1 cellular context compared by ENCODE assay signal in genomic region chr1:36123357-36123756, GRCh38.
TF ChIP-seq lines count a peak whose summit lies in the region.

No MANE protein-coding gene starts in this region.

TF ChIP-seq in GM12878, 131 proteins besides CTCF, POLR2A, EP300 and RAD21 (continued from another document and continues in another):
- TF ChIP-seq, protein P1, sequence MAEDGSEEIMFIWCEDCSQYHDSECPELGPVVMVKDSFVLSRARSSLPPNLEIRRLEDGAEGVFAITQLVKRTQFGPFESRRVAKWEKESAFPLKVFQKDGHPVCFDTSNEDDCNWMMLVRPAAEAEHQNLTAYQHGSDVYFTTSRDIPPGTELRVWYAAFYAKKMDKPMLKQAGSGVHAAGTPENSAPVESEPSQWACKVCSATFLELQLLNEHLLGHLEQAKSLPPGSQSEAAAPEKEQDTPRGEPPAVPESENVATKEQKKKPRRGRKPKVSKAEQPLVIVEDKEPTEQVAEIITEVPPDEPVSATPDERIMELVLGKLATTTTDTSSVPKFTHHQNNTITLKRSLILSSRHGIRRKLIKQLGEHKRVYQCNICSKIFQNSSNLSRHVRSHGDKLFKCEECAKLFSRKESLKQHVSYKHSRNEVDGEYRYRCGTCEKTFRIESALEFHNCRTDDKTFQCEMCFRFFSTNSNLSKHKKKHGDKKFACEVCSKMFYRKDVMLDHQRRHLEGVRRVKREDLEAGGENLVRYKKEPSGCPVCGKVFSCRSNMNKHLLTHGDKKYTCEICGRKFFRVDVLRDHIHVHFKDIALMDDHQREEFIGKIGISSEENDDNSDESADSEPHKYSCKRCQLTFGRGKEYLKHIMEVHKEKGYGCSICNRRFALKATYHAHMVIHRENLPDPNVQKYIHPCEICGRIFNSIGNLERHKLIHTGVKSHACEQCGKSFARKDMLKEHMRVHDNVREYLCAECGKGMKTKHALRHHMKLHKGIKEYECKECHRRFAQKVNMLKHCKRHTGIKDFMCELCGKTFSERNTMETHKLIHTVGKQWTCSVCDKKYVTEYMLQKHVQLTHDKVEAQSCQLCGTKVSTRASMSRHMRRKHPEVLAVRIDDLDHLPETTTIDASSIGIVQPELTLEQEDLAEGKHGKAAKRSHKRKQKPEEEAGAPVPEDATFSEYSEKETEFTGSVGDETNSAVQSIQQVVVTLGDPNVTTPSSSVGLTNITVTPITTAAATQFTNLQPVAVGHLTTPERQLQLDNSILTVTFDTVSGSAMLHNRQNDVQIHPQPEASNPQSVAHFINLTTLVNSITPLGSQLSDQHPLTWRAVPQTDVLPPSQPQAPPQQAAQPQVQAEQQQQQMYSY (CRISPR knock-in tag; IDR thresholded peaks at IDR 0.05), result no peak
- no peak for TF ChIP-seq BCL11A (IDR thresholded peaks at IDR 0.05; ENCODE audit: low read depth, low read length)
- no peak for TF ChIP-seq NRF1 (conservative IDR thresholded peaks at IDR 0.05; ENCODE audit: low read depth, low read length)
- TF ChIP-seq BMI1 (IDR thresholded peaks at IDR 0.05; ENCODE audit: borderline replicate concordance), result no peak
- no peak for TF ChIP-seq BCL3 (IDR thresholded peaks at IDR 0.05; ENCODE audit: borderline replicate concordance, insufficient read depth, low read depth, low read length, poor library complexity, severe bottlenecking)
- TF ChIP-seq TBL1XR1 (IDR thresholded peaks at IDR 0.05; ENCODE audit: low read depth, low read length), result no peak
- no peak for TF ChIP-seq SIN3A (IDR thresholded peaks at IDR 0.05; ENCODE audit: low read depth, low read length)
- no peak for TF ChIP-seq MEF2A (IDR thresholded peaks at IDR 0.05; ENCODE audit: insufficient read depth, low read depth, low read length)
- TF ChIP-seq, protein P2, sequence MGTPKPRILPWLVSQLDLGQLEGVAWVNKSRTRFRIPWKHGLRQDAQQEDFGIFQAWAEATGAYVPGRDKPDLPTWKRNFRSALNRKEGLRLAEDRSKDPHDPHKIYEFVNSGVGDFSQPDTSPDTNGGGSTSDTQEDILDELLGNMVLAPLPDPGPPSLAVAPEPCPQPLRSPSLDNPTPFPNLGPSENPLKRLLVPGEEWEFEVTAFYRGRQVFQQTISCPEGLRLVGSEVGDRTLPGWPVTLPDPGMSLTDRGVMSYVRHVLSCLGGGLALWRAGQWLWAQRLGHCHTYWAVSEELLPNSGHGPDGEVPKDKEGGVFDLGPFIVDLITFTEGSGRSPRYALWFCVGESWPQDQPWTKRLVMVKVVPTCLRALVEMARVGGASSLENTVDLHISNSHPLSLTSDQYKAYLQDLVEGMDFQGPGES (IDR thresholded peaks at IDR 0.05), result no peak
- no peak for TF ChIP-seq SREBF1 (IDR thresholded peaks at IDR 0.05; ENCODE audit: low read length)
- TF ChIP-seq SIX5 (IDR thresholded peaks at IDR 0.05; ENCODE audit: low read depth, low read length, severe bottlenecking), result no peak
- no peak for TF ChIP-seq ZNF687 (IDR thresholded peaks at IDR 0.05)
- TF ChIP-seq, protein P3, sequence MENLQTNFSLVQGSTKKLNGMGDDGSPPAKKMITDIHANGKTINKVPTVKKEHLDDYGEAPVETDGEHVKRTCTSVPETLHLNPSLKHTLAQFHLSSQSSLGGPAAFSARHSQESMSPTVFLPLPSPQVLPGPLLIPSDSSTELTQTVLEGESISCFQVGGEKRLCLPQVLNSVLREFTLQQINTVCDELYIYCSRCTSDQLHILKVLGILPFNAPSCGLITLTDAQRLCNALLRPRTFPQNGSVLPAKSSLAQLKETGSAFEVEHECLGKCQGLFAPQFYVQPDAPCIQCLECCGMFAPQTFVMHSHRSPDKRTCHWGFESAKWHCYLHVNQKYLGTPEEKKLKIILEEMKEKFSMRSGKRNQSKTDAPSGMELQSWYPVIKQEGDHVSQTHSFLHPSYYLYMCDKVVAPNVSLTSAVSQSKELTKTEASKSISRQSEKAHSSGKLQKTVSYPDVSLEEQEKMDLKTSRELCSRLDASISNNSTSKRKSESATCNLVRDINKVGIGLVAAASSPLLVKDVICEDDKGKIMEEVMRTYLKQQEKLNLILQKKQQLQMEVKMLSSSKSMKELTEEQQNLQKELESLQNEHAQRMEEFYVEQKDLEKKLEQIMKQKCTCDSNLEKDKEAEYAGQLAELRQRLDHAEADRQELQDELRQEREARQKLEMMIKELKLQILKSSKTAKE (IDR thresholded peaks at IDR 0.05; ENCODE audit: low read depth, poor library complexity, severe bottlenecking), result peak; percentile 61
- TF ChIP-seq IRF5 (IDR thresholded peaks at IDR 0.05; ENCODE audit: borderline replicate concordance), result no peak
- no peak for TF ChIP-seq JUND (IDR thresholded peaks at IDR 0.05; ENCODE audit: low read depth, low read length)
- TF ChIP-seq PAX5 (IDR thresholded peaks at IDR 0.05; ENCODE audit: borderline replicate concordance, low read depth, low read length), result no peak
- no peak for TF ChIP-seq SP1 (IDR thresholded peaks at IDR 0.05; ENCODE audit: low read depth, low read length)
- no peak for TF ChIP-seq ATF3 (IDR thresholded peaks at IDR 0.05; ENCODE audit: borderline replicate concordance, extremely low read depth, low read depth, low read length)
- TF ChIP-seq SMC3 (IDR thresholded peaks at IDR 0.05; ENCODE audit: borderline replicate concordance, low read length), result no peak
- peak; percentile 41; the same call in 1 of the 2 replicates for TF ChIP-seq HDGF (IDR thresholded peaks at IDR 0.05)
- peak; percentile 25 for TF ChIP-seq MEF2B (IDR thresholded peaks at IDR 0.05; ENCODE audit: partially characterized antibody, poor library complexity, severe bottlenecking)
- no peak for TF ChIP-seq NR2C1 (IDR thresholded peaks at IDR 0.05)
- no peak for TF ChIP-seq REST (IDR thresholded peaks at IDR 0.05; ENCODE audit: low read depth, low read length)
- TF ChIP-seq, protein P4, sequence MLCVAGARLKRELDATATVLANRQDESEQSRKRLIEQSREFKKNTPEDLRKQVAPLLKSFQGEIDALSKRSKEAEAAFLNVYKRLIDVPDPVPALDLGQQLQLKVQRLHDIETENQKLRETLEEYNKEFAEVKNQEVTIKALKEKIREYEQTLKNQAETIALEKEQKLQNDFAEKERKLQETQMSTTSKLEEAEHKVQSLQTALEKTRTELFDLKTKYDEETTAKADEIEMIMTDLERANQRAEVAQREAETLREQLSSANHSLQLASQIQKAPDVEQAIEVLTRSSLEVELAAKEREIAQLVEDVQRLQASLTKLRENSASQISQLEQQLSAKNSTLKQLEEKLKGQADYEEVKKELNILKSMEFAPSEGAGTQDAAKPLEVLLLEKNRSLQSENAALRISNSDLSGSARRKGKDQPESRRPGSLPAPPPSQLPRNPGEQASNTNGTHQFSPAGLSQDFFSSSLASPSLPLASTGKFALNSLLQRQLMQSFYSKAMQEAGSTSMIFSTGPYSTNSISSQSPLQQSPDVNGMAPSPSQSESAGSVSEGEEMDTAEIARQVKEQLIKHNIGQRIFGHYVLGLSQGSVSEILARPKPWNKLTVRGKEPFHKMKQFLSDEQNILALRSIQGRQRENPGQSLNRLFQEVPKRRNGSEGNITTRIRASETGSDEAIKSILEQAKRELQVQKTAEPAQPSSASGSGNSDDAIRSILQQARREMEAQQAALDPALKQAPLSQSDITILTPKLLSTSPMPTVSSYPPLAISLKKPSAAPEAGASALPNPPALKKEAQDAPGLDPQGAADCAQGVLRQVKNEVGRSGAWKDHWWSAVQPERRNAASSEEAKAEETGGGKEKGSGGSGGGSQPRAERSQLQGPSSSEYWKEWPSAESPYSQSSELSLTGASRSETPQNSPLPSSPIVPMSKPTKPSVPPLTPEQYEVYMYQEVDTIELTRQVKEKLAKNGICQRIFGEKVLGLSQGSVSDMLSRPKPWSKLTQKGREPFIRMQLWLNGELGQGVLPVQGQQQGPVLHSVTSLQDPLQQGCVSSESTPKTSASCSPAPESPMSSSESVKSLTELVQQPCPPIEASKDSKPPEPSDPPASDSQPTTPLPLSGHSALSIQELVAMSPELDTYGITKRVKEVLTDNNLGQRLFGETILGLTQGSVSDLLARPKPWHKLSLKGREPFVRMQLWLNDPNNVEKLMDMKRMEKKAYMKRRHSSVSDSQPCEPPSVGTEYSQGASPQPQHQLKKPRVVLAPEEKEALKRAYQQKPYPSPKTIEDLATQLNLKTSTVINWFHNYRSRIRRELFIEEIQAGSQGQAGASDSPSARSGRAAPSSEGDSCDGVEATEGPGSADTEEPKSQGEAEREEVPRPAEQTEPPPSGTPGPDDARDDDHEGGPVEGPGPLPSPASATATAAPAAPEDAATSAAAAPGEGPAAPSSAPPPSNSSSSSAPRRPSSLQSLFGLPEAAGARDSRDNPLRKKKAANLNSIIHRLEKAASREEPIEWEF (IDR thresholded peaks at IDR 0.05; ENCODE audit: insufficient replicate concordance, low read depth, low read length), result no peak
- TF ChIP-seq TCF12 (IDR thresholded peaks at IDR 0.05; ENCODE audit: low read depth, low read length), result no peak
